ENCODE assay signal across 8 cellular contexts in genomic region chr4:78951862-78952472, GRCh38. TPM values are rescaled to one million over a fixed set of nuclear protein-coding genes. Genes with fewer than 3 reads are reported as not detected.
DNase-seq lines count a peak whose midpoint lies in the region; ATAC-seq, FAIRE-seq and TF ChIP-seq lines count a peak whose summit lies in the region.

No MANE protein-coding gene starts in this region.

- ATAC-seq in GM19397 (IDR thresholded peaks at IDR 0.05; ENCODE audit: unreplicated experiment) (peak; percentile 77), HG03520 (IDR thresholded peaks at IDR 0.05; ENCODE audit: unreplicated experiment) (peak; percentile 80), PC-3 (peak; percentile 48; the same call in 1 of the 2 replicates), thoracic aorta (ENCODE audit: insufficient number of reproducible peaks, low FRiP score, low read depth) (no peak)

- H3K4me3 Mint-ChIP-seq in MCF 10A (ENCODE audit: unreplicated experiment), result no peak overlapping the region
- H3K4me3 Mint-ChIP-seq in activated T-helper 1 cell treated with anti-CD3 and anti-CD28 coated beads, Interleukin-12 subunit alpha, Interleukin-12 subunit beta, Interleukin-2, Interleukin-4 antibody, amounts not matched to agents 30 ng/mL and 10 ng/mL and 1 ng/mL, durations not matched to agents 14 hours and 24 hours and 36 hours, result no peak overlapping the region

- H3F3A ChIP-seq in PC-3 (ENCODE audit: low read length, unreplicated experiment), result no peaks in the 10 kb centered on the region

- H2AFZ ChIP-seq in PC-3 (ENCODE audit: low read length), result no peak overlapping the region

- H3K36me3 ChIP-seq in PC-3 (ENCODE audit: low read depth, low read length) (no peaks in the 10 kb centered on the region), thoracic aorta (no peaks in the 10 kb centered on the region)

- peak; percentile 98 for FAIRE-seq in islet of Langerhans (lab: Jason Lieb, UNC)

- no peak overlapping the region for H3K4me3 ChIP-seq in PC-3 (ENCODE audit: low read length)
- H3K4me3 ChIP-seq in thoracic aorta, result no peak overlapping the region

- BruUV-seq in PC-3 (replicated peaks; lab: Mats Ljungman, UMichigan), result no TSS peak
- no TSS peak for BruUV-seq in MCF 10A (replicated peaks; lab: Mats Ljungman, UMichigan)

- H3K4me1 ChIP-seq in PC-3 (ENCODE audit: insufficient read depth, low read length) (no peaks in the 10 kb centered on the region), thoracic aorta (ENCODE audit: control insufficient read depth in 1 of 2, low read depth in 2 of 2) (no peaks in the 10 kb centered on the region)

- intact Hi-C loops in PC-3 (cut with micrococcal nuclease) (loop anchor here (2.0 to 10.0 kb wide), 5 partner anchors 75 to 1265 kb away; no protein-coding TSS in a partner anchor), MCF 10A (cut with micrococcal nuclease) (loop anchor here (1.0 to 5.0 kb wide), 5 partner anchors 90 to 1383 kb away; partner anchors contain the start of gene CFAP299)
- intact Hi-C loops in activated T-helper 1 cell treated with anti-CD3 and anti-CD28 coated beads, Interleukin-12 subunit alpha, Interleukin-12 subunit beta, Interleukin-2, Interleukin-4 antibody, amounts not matched to agents 30 ng/mL and 10 ng/mL and 1 ng/mL, durations not matched to agents 14 hours and 24 hours and 36 hours (cut with micrococcal nuclease), result loop anchor here (1.0 kb wide), 2 partner anchors 624 to 1263 kb away; no protein-coding TSS in a partner anchor

- no peaks in the 10 kb centered on the region for H3K36me3 Mint-ChIP-seq in MCF 10A (ENCODE audit: insufficient read depth, unreplicated experiment)
- H3K36me3 Mint-ChIP-seq in activated T-helper 1 cell treated with anti-CD3 and anti-CD28 coated beads, Interleukin-12 subunit alpha, Interleukin-12 subunit beta, Interleukin-2, Interleukin-4 antibody, amounts not matched to agents 30 ng/mL and 10 ng/mL and 1 ng/mL, durations not matched to agents 14 hours and 24 hours and 36 hours (ENCODE audit: low read depth), result no peaks in the 10 kb centered on the region

- H3K4me1 Mint-ChIP-seq in MCF 10A (ENCODE audit: insufficient read depth, unreplicated experiment), result no peaks in the 10 kb centered on the region
- H3K4me1 Mint-ChIP-seq in activated T-helper 1 cell treated with anti-CD3 and anti-CD28 coated beads, Interleukin-12 subunit alpha, Interleukin-12 subunit beta, Interleukin-2, Interleukin-4 antibody, amounts not matched to agents 30 ng/mL and 10 ng/mL and 1 ng/mL, durations not matched to agents 14 hours and 24 hours and 36 hours (ENCODE audit: low read depth), result no peaks in the 10 kb centered on the region

- no peaks in the 10 kb centered on the region for H3K9me2 ChIP-seq in PC-3 (replicated peaks; ENCODE audit: low read length)

- TF ChIP-seq CTCF in PC-3 (conservative IDR thresholded peaks at IDR 0.05; ENCODE audit: low read depth, low read length) (peak; percentile 69), MCF 10A (IDR thresholded peaks at IDR 0.05; ENCODE audit: unreplicated experiment) (peak; percentile 73), thoracic aorta (IDR thresholded peaks at IDR 0.05) (peak; percentile 75)

- no peak overlapping the region for H3K27ac Mint-ChIP-seq in MCF 10A (ENCODE audit: low read depth, unreplicated experiment)
- H3K27ac Mint-ChIP-seq in activated T-helper 1 cell treated with anti-CD3 and anti-CD28 coated beads, Interleukin-12 subunit alpha, Interleukin-12 subunit beta, Interleukin-2, Interleukin-4 antibody, amounts not matched to agents 30 ng/mL and 10 ng/mL and 1 ng/mL, durations not matched to agents 14 hours and 24 hours and 36 hours, result no peak overlapping the region

- H3K9me3 ChIP-seq in PC-3 (ENCODE audit: low read length), result no peaks in the 10 kb centered on the region
- H3K9me3 ChIP-seq in thoracic aorta, result no peaks in the 10 kb centered on the region

- no peak overlapping the region for H3K9ac ChIP-seq in PC-3 (ENCODE audit: low read length)

- H4K20me1 ChIP-seq in PC-3 (ENCODE audit: low read length), result no peaks in the 10 kb centered on the region

- H3K79me2 ChIP-seq in PC-3 (ENCODE audit: low read length), result no peaks in the 10 kb centered on the region

- no peaks in the 10 kb centered on the region for H3K9me3 Mint-ChIP-seq in MCF 10A (ENCODE audit: unreplicated experiment)
- H3K9me3 Mint-ChIP-seq in activated T-helper 1 cell treated with anti-CD3 and anti-CD28 coated beads, Interleukin-12 subunit alpha, Interleukin-12 subunit beta, Interleukin-2, Interleukin-4 antibody, amounts not matched to agents 30 ng/mL and 10 ng/mL and 1 ng/mL, durations not matched to agents 14 hours and 24 hours and 36 hours, result no peaks in the 10 kb centered on the region

- DNase-seq in Daoy (ENCODE audit: low read depth) (peak; percentile 17), PC-3 (peak; percentile 61), MCF 10A (ENCODE audit: unreplicated experiment) (peak; percentile 62), thoracic aorta (ENCODE audit: low spot score) (no peak)
- DNase-seq in activated T-helper 1 cell treated with anti-CD3 and anti-CD28 coated beads, Interleukin-12 subunit alpha, Interleukin-12 subunit beta, Interleukin-2, Interleukin-4 antibody, amounts not matched to agents 30 ng/mL and 10 ng/mL and 1 ng/mL, durations not matched to agents 14 hours and 24 hours and 36 hours (ENCODE audit: low spot score), result no peak

- POLR2A ChIA-PET in PC-3 (lab: Charles Lee; ENCODE audit: unreplicated experiment) (no interaction called here), MCF 10A (lab: Yijun Ruan, JAX) (interaction anchor here (1.7 kb wide), 1 partner anchor 13 kb away, joined by 6 read pairs; the partner anchor contains the start of gene PAQR3)

- H3K27me3 ChIP-seq in PC-3 (ENCODE audit: low read length) (peaks cover 5% of the 10 kb centered on the region; the same call in 1 of the 2 replicates), thoracic aorta (replicated peaks; ENCODE audit: insufficient read depth) (no peaks in the 10 kb centered on the region)

- H3K27ac ChIP-seq in PC-3 (ENCODE audit: low read length) (no peak overlapping the region), thoracic aorta (no peak overlapping the region)

- CTCF ChIA-PET in PC-3 (lab: Charles Lee) (interaction anchor here (0.9 kb wide), 1 partner anchor 90 kb away, joined by 4 read pairs; no protein-coding TSS in a partner anchor), MCF 10A (lab: Yijun Ruan, JAX) (interaction anchor here (0.5 to 4.0 kb wide), 41 partner anchors 8 to 1945 kb away, joined by 3 to 58 read pairs (median 4); partner anchors contain the start of genes ANTXR2 and PAQR3)

- H3K27me3 Mint-ChIP-seq in MCF 10A (ENCODE audit: insufficient read depth, unreplicated experiment), result no peaks in the 10 kb centered on the region
- H3K27me3 Mint-ChIP-seq in activated T-helper 1 cell treated with anti-CD3 and anti-CD28 coated beads, Interleukin-12 subunit alpha, Interleukin-12 subunit beta, Interleukin-2, Interleukin-4 antibody, amounts not matched to agents 30 ng/mL and 10 ng/mL and 1 ng/mL, durations not matched to agents 14 hours and 24 hours and 36 hours (ENCODE audit: insufficient read depth), result peaks cover 39% of the 10 kb centered on the region

- no peak overlapping the region for H3K4me2 ChIP-seq in PC-3 (ENCODE audit: low read length)

RNA-seq across cellular contexts. Expression of gene PAQR3, which starts 12.7 kb away (rescaled TPM):
- 13.5 and 15.3 TPM in 2 replicates for total RNA-seq in Daoy (2014; rRNA removed; shearing (Covaris generic))
- total RNA-seq in PC-3 (2014; rRNA removed) (10.7 and 16.9 TPM in 2 replicates), MCF 10A (2022) (11.2 and 19.1 TPM in 2 replicates), thoracic aorta (10 to 100 TPM in 1 of 2 donors, 1 to 10 TPM in 1; 9.1 to 22.6 TPM)
- total RNA-seq in activated T-helper 1 cell treated with anti-CD3 and anti-CD28 coated beads, Interleukin-12 subunit alpha, Interleukin-12 subunit beta, Interleukin-2, Interleukin-4 antibody, amounts not matched to agents 30 ng/mL and 10 ng/mL and 1 ng/mL, durations not matched to agents 14 hours and 24 hours and 36 hours, result 19.6 and 19.8 TPM in 2 replicates

Comparison
In these comparisons a context has a peak if more than half of its experiments do, and no peak if none do; other contexts are left out.
1. DNase-seq: peak in Daoy (single experiment), PC-3 (single experiment) and MCF 10A (single experiment); none in thoracic aorta (single experiment) and activated T-helper 1 cell treated with anti-CD3 and anti-CD28 coated beads, Interleukin-12 subunit alpha, Interleukin-12 subunit beta, Interleukin-2, Interleukin-4 antibody, amounts not matched to agents 30 ng/mL and 10 ng/mL and 1 ng/mL, durations not matched to agents 14 hours and 24 hours and 36 hours (single experiment).
2. Peak in every context shown above with its lines, with median percentiles within 50 percentile points of each other: CTCF ChIP-seq.